ENCODE assay signal across 27 cellular contexts in genomic region chr9:101778332-101778731, GRCh38. TPM values are rescaled to one million over a fixed set of nuclear protein-coding genes. Genes with fewer than 3 reads are reported as not detected.
"Had no signal": no experiment of that assay in that cellular context is flagged by ENCODE, and none has a peak within 500 bp of the region (broad histone marks: within the 10 kb centered on the region; RNA-seq: fewer than 3 reads in every experiment).

No MANE protein-coding gene starts in this region.

- DNase-seq: activated CD4-positive, alpha-beta T cell treated with anti-CD3 and anti-CD28 coated beads for 48 hours; activated CD4-positive, alpha-beta T cell treated with anti-CD3 and anti-CD28 coated beads, Interleukin-2, amount 50 U/mL, for 4 hours; activated CD4-positive, CD25-positive, alpha-beta regulatory T cell treated with anti-CD3 and anti-CD28 coated beads, Interleukin-2, amount 50 U/mL, for 72 hours; activated CD8-positive, alpha-beta memory T cell treated with anti-CD3 and anti-CD28 coated beads, Interleukin-2, amount 50 U/mL, for 48 hours; activated CD8-positive, alpha-beta T cell treated with anti-CD3 and anti-CD28 coated beads, Interleukin-2, amount 10 ng/mL, durations not matched to agents 7 days and 5 days; activated naive CD4-positive, alpha-beta T cell treated with anti-CD3 and anti-CD28 coated beads, Interleukin-2, amount 50 U/mL, for 16 hours; activated naive CD8-positive, alpha-beta T cell treated with anti-CD3 and anti-CD28 coated beads, Interleukin-2, amount 10 ng/mL, durations not matched to agents 7 days and 5 days; activated T-cell treated with anti-CD3 and anti-CD28 coated beads, Interleukin-2, amount 50 U/mL, for 1 hour; adrenal gland; anterior cingulate cortex; caudate nucleus; colonic mucosa; KBM-7; NCI-H1092; NCI-H1417; NCI-H1694; NCI-H2029; NCI-H345; NCI-H510A; NCI-H526 treated with DMSO at 0.1 percent for 48 hours; NCI-H82; T-cell; T-helper 2 cell; T1000 had no signal

- H3K27ac ChIP-seq: adrenal gland, colonic mucosa, SK-N-MC had no signal

- H3K36me3 ChIP-seq: adrenal gland, colonic mucosa had no signal

- H3K9me3 ChIP-seq: adrenal gland, colonic mucosa had no signal

- H3K4me3 ChIP-seq: adrenal gland, colonic mucosa, SK-N-MC had no signal

- H3K4me1 ChIP-seq: adrenal gland, colonic mucosa had no signal

RNA-seq across cellular contexts. Expression of gene GRIN3A, which starts 39.9 kb away (rescaled TPM):
- total RNA-seq: activated CD8-positive, alpha-beta T cell treated with anti-CD3 and anti-CD28 coated beads, Interleukin-2, amount 10 ng/mL, durations not matched to agents 7 days and 5 days; activated naive CD8-positive, alpha-beta T cell treated with anti-CD3 and anti-CD28 coated beads, Interleukin-2, amount 10 ng/mL, durations not matched to agents 7 days and 5 days; MCF 10A; RPMI7951 had no signal
